ENCODE assay signal across 1 cellular context in the genomic region with DNA sequence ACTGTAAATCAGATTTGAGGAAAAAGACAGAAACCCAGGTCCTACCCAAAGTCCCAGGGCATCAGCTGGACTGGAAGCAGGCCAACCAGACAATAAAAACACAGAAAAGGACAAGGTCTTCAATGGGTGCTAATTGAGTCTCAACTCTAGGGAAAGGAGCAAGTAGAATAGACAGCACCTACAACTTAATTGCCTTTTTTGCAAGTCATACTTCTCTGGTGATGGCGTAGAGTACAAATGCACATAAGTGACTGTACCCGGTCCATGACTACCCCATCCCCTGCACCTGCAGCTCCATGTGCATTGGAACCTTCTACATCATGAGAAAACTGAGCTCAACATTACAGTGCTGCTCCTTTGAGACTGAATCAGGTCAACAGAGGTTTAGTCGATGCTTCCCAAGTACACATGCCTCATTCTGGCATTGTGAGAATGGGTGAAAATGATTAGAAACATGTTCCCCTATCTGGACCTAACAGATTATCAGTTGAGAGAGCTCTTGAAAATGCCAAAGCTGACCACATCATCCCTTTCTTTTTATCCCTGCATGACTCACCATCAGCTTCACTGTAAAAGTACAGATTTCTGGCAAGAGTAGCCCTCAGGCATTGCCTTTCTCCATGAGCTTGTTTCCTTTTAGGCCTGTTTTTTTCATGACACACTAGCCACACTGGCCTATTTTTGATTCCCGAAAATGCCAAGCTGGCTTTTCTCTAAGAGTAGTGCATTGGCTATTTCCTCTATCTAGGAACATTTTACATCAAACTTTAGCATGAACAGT.
TF ChIP-seq lines count a peak whose summit lies in the region.

No MANE protein-coding gene starts in this region.

TF ChIP-seq in HepG2, 621 proteins besides CTCF, POLR2A, EP300 and RAD21:
- TF ChIP-seq NFE2L2 (IDR thresholded peaks at IDR 0.05; ENCODE audit: low read length) = peak; percentile 57; the same call in 1 of the 2 replicates
- TF ChIP-seq, protein P1, sequence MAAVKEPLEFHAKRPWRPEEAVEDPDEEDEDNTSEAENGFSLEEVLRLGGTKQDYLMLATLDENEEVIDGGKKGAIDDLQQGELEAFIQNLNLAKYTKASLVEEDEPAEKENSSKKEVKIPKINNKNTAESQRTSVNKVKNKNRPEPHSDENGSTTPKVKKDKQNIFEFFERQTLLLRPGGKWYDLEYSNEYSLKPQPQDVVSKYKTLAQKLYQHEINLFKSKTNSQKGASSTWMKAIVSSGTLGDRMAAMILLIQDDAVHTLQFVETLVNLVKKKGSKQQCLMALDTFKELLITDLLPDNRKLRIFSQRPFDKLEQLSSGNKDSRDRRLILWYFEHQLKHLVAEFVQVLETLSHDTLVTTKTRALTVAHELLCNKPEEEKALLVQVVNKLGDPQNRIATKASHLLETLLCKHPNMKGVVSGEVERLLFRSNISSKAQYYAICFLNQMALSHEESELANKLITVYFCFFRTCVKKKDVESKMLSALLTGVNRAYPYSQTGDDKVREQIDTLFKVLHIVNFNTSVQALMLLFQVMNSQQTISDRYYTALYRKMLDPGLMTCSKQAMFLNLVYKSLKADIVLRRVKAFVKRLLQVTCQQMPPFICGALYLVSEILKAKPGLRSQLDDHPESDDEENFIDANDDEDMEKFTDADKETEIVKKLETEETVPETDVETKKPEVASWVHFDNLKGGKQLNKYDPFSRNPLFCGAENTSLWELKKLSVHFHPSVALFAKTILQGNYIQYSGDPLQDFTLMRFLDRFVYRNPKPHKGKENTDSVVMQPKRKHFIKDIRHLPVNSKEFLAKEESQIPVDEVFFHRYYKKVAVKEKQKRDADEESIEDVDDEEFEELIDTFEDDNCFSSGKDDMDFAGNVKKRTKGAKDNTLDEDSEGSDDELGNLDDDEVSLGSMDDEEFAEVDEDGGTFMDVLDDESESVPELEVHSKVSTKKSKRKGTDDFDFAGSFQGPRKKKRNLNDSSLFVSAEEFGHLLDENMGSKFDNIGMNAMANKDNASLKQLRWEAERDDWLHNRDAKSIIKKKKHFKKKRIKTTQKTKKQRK (IDR thresholded peaks at IDR 0.05; ENCODE audit: low read length) = no peak
- TF ChIP-seq, protein P2, sequence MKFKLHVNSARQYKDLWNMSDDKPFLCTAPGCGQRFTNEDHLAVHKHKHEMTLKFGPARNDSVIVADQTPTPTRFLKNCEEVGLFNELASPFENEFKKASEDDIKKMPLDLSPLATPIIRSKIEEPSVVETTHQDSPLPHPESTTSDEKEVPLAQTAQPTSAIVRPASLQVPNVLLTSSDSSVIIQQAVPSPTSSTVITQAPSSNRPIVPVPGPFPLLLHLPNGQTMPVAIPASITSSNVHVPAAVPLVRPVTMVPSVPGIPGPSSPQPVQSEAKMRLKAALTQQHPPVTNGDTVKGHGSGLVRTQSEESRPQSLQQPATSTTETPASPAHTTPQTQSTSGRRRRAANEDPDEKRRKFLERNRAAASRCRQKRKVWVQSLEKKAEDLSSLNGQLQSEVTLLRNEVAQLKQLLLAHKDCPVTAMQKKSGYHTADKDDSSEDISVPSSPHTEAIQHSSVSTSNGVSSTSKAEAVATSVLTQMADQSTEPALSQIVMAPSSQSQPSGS (CRISPR knock-in tag; IDR thresholded peaks at IDR 0.05) = no peak
